In genomic region chr1:207923561-207923960, GRCh38 we compare ENCODE assay signal across 19 cellular contexts. TPM values are rescaled to one million over a fixed set of nuclear protein-coding genes. Genes with fewer than 3 reads are reported as not detected.
DNase-seq lines count a peak whose midpoint lies in the region; ATAC-seq and TF ChIP-seq lines count a peak whose summit lies in the region.
"Had no signal": no experiment of that assay in that cellular context is flagged by ENCODE, and none has a peak within 500 bp of the region (broad histone marks: within the 10 kb centered on the region; RNA-seq: fewer than 3 reads in every experiment).

No MANE protein-coding gene starts in this region.

- H3K9me3 ChIP-seq in right lobe of liver (no peaks in the 10 kb centered on the region), vagina (no peaks in the 10 kb centered on the region)
- H3K9me3 ChIP-seq: SK-N-SH had no signal

- DNase-seq in activated CD4-positive, alpha-beta T cell treated with anti-CD3 and anti-CD28 coated beads, Interleukin-2, amount 10 ng/mL, durations not matched to agents 24 days and 14 days: peak; percentile 30
- DNase-seq in activated CD4-positive, alpha-beta T cell treated with anti-CD3 and anti-CD28 coated beads for 4 hours: no peak
- DNase-seq in right lobe of liver (no peak), vagina (ENCODE audit: extremely low spot score in 2 of 2) (no peak), middle frontal gyrus (ENCODE audit: extremely low spot score, low spot score) (no peak)
- no peak for DNase-seq in stimulated activated CD4-positive, alpha-beta T cell treated with anti-CD3 and anti-CD28 coated beads, Interleukin-4, amount 100 ng/mL, for 24 hours
- DNase-seq in T-helper 2 cell treated with Interferon-gamma antibody and Interleukin-4, amounts not matched to agents 5 μg/mL and 100 μg/mL, for 36 hours (ENCODE audit: low spot score): no peak
- DNase-seq: activated CD4-positive, CD25-positive, alpha-beta regulatory T cell treated with anti-CD3 and anti-CD28 coated beads, Interleukin-2, amount 50 U/mL, for 72 hours; activated CD8-positive, alpha-beta memory T cell treated with anti-CD3 and anti-CD28 coated beads, Interleukin-2, amount 50 U/mL, for 4 hours; caudate nucleus; CD4-positive, alpha-beta memory T cell; effector memory CD8-positive, alpha-beta T cell; foreskin melanocyte; NCI-H2227 treated with DMSO at 0.1 percent for 48 hours; SK-N-SH; stimulated activated naive CD8-positive, alpha-beta T cell treated with anti-CD3 and anti-CD28 coated beads, Interleukin-15, amount 100 ng/mL, for 72 hours had no signal

- H3K4me1 ChIP-seq in right lobe of liver (no peaks in the 10 kb centered on the region), vagina (peaks cover 47% of the 10 kb centered on the region)

- H3K36me3 Mint-ChIP-seq in activated CD4-positive, alpha-beta T cell treated with anti-CD3 and anti-CD28 coated beads, Interleukin-2, amount 10 ng/mL, durations not matched to agents 24 days and 14 days (ENCODE audit: low read depth): no peaks in the 10 kb centered on the region
- no peaks in the 10 kb centered on the region for H3K36me3 Mint-ChIP-seq in dendritic cell treated with granulocyte-macrophage colony-stimulating factor and Interleukin-4, amounts not matched to agents 40 ng/mL and 50 ng/mL, for 4 days (ENCODE audit: low read depth)
- H3K36me3 Mint-ChIP-seq in T-helper 2 cell treated with Interferon-gamma antibody and Interleukin-4, amounts not matched to agents 5 μg/mL and 100 μg/mL, for 36 hours (ENCODE audit: low read depth): no peaks in the 10 kb centered on the region
- H3K36me3 Mint-ChIP-seq: CD4-positive, alpha-beta memory T cell had no signal

- no peaks in the 10 kb centered on the region for H3K4me1 Mint-ChIP-seq in activated CD4-positive, alpha-beta T cell treated with anti-CD3 and anti-CD28 coated beads, Interleukin-2, amount 10 ng/mL, durations not matched to agents 24 days and 14 days
- peaks cover 38% of the 10 kb centered on the region for H3K4me1 Mint-ChIP-seq in dendritic cell treated with granulocyte-macrophage colony-stimulating factor and Interleukin-4, amounts not matched to agents 40 ng/mL and 50 ng/mL, for 4 days (ENCODE audit: low read depth)
- H3K4me1 Mint-ChIP-seq in T-helper 2 cell treated with Interferon-gamma antibody and Interleukin-4, amounts not matched to agents 5 μg/mL and 100 μg/mL, for 36 hours (ENCODE audit: low read depth): no peaks in the 10 kb centered on the region
- H3K4me1 Mint-ChIP-seq: CD4-positive, alpha-beta memory T cell; stimulated activated naive CD8-positive, alpha-beta T cell treated with anti-CD3 and anti-CD28 coated beads, Interleukin-15, amount 100 ng/mL, for 72 hours had no signal

- ATAC-seq in right lobe of liver: peak; percentile 47 to 64 (median 56)
- ATAC-seq: effector memory CD8-positive, alpha-beta T cell; stimulated activated naive CD8-positive, alpha-beta T cell treated with anti-CD3 and anti-CD28 coated beads, Interleukin-15, amount 100 ng/mL, for 72 hours had no signal

- H3K36me3 ChIP-seq in right lobe of liver (no peaks in the 10 kb centered on the region), vagina (no peaks in the 10 kb centered on the region)

- no peak overlapping the region for H3K27ac Mint-ChIP-seq in activated CD4-positive, alpha-beta T cell treated with anti-CD3 and anti-CD28 coated beads, Interleukin-2, amount 10 ng/mL, durations not matched to agents 24 days and 14 days
- peak overlapping the region; percentile 25 for H3K27ac Mint-ChIP-seq in dendritic cell treated with granulocyte-macrophage colony-stimulating factor and Interleukin-4, amounts not matched to agents 40 ng/mL and 50 ng/mL, for 4 days
- no peak overlapping the region for H3K27ac Mint-ChIP-seq in T-helper 2 cell treated with Interferon-gamma antibody and Interleukin-4, amounts not matched to agents 5 μg/mL and 100 μg/mL, for 36 hours
- H3K27ac Mint-ChIP-seq: activated naive CD8-positive, alpha-beta T cell; CD4-positive, alpha-beta memory T cell; effector memory CD8-positive, alpha-beta T cell; stimulated activated naive CD8-positive, alpha-beta T cell treated with anti-CD3 and anti-CD28 coated beads, Interleukin-15, amount 100 ng/mL, for 72 hours had no signal

- no peak overlapping the region for H3K4me3 ChIP-seq in right lobe of liver
- H3K4me3 ChIP-seq in vagina: no peak overlapping the region

- TF ChIP-seq POLR2A in right lobe of liver (IDR thresholded peaks at IDR 0.05) (no peak), vagina (IDR thresholded peaks at IDR 0.05) (no peak)

- H3K9me3 Mint-ChIP-seq in activated CD4-positive, alpha-beta T cell treated with anti-CD3 and anti-CD28 coated beads, Interleukin-2, amount 10 ng/mL, durations not matched to agents 24 days and 14 days: no peaks in the 10 kb centered on the region
- H3K9me3 Mint-ChIP-seq in dendritic cell treated with granulocyte-macrophage colony-stimulating factor and Interleukin-4, amounts not matched to agents 40 ng/mL and 50 ng/mL, for 4 days: no peaks in the 10 kb centered on the region
- H3K9me3 Mint-ChIP-seq in T-helper 2 cell treated with Interferon-gamma antibody and Interleukin-4, amounts not matched to agents 5 μg/mL and 100 μg/mL, for 36 hours: no peaks in the 10 kb centered on the region
- H3K9me3 Mint-ChIP-seq: CD4-positive, alpha-beta memory T cell; effector memory CD8-positive, alpha-beta T cell; stimulated activated naive CD8-positive, alpha-beta T cell treated with anti-CD3 and anti-CD28 coated beads, Interleukin-15, amount 100 ng/mL, for 72 hours had no signal

- no peaks in the 10 kb centered on the region for H3K27me3 ChIP-seq in right lobe of liver
- no peaks in the 10 kb centered on the region for H3K27me3 ChIP-seq in vagina

- H3K27me3 Mint-ChIP-seq in activated CD4-positive, alpha-beta T cell treated with anti-CD3 and anti-CD28 coated beads, Interleukin-2, amount 10 ng/mL, durations not matched to agents 24 days and 14 days: peaks cover 51% of the 10 kb centered on the region
- peaks cover 23% of the 10 kb centered on the region for H3K27me3 Mint-ChIP-seq in dendritic cell treated with granulocyte-macrophage colony-stimulating factor and Interleukin-4, amounts not matched to agents 40 ng/mL and 50 ng/mL, for 4 days
- peaks cover 59% of the 10 kb centered on the region for H3K27me3 Mint-ChIP-seq in T-helper 2 cell treated with Interferon-gamma antibody and Interleukin-4, amounts not matched to agents 5 μg/mL and 100 μg/mL, for 36 hours (ENCODE audit: low read depth)

- H3K27ac ChIP-seq in right lobe of liver (no peak overlapping the region), vagina (peak overlapping the region; percentile 21)

- TF ChIP-seq CTCF in right lobe of liver (IDR thresholded peaks at IDR 0.05) (no peak), vagina (IDR thresholded peaks at IDR 0.05) (no peak)

- H3K4me3 Mint-ChIP-seq in activated CD4-positive, alpha-beta T cell treated with anti-CD3 and anti-CD28 coated beads, Interleukin-2, amount 10 ng/mL, durations not matched to agents 24 days and 14 days: no peak overlapping the region
- H3K4me3 Mint-ChIP-seq in dendritic cell treated with granulocyte-macrophage colony-stimulating factor and Interleukin-4, amounts not matched to agents 40 ng/mL and 50 ng/mL, for 4 days: no peak overlapping the region
- H3K4me3 Mint-ChIP-seq in T-helper 2 cell treated with Interferon-gamma antibody and Interleukin-4, amounts not matched to agents 5 μg/mL and 100 μg/mL, for 36 hours: no peak overlapping the region
- H3K4me3 Mint-ChIP-seq: activated naive CD8-positive, alpha-beta T cell; CD4-positive, alpha-beta memory T cell; effector memory CD8-positive, alpha-beta T cell; stimulated activated naive CD8-positive, alpha-beta T cell treated with anti-CD3 and anti-CD28 coated beads, Interleukin-15, amount 100 ng/mL, for 72 hours had no signal

- intact Hi-C loops in activated CD4-positive, alpha-beta T cell treated with anti-CD3 and anti-CD28 coated beads, Interleukin-2, amount 10 ng/mL, durations not matched to agents 24 days and 14 days (cut with micrococcal nuclease): no loop called here
- intact Hi-C loops in dendritic cell treated with granulocyte-macrophage colony-stimulating factor and Interleukin-4, amounts not matched to agents 40 ng/mL and 50 ng/mL, for 4 days (cut with micrococcal nuclease): loop anchor here (5.0 kb wide), 1 partner anchor 34 kb away; no protein-coding TSS in a partner anchor
- intact Hi-C loops in right lobe of liver (cut with DNase I): no loop called here
- intact Hi-C loops in vagina (cut with DNase I): no loop called here

- 24% methylated on average over 7 of the region's 7 CpGs for WGBS in right lobe of liver (ENCODE audit: insufficient coverage, low coverage, low lambda C conversion rate, missing lambda C conversion rate)

RNA-seq across cellular contexts. Expression of gene CD34, which starts 12.6 kb away (rescaled TPM):
- total RNA-seq in activated CD4-positive, alpha-beta T cell treated with anti-CD3 and anti-CD28 coated beads, Interleukin-2, amount 10 ng/mL, durations not matched to agents 24 days and 14 days: not detected in 2 replicates
- total RNA-seq in right lobe of liver (1 to 10 TPM in 5 of 6 experiments, under 1 TPM in 1; 0.70 to 2.7 (median 2.2) TPM), vagina (57.5 TPM)
- total RNA-seq: osteocyte had no signal

Comparison
In these comparisons a context has a peak if more than half of its experiments do, and no peak if none do; other contexts are left out.
1. RNA of gene CD34, which starts 12.6 kb away (total RNA-seq): 57.5 TPM in vagina (single experiment); 0.70 to 2.7 TPM in right lobe of liver and not detected in activated CD4-positive, alpha-beta T cell treated with anti-CD3 and anti-CD28 coated beads, Interleukin-2, amount 10 ng/mL, durations not matched to agents 24 days and 14 days; every median in the first group is over 10 times any median in the second.